40 cellular contexts compared by ENCODE assay signal in genomic region chr10:10684972-10685371, GRCh38.
"Had no signal": no experiment of that assay in that cellular context is flagged by ENCODE, and none has a peak within 500 bp of the region (broad histone marks: within the 10 kb centered on the region; RNA-seq: fewer than 3 reads in every experiment).

No MANE protein-coding gene starts in this region.

- DNase-seq: activated CD4-positive, alpha-beta memory T cell treated with anti-CD3 and anti-CD28 coated beads for 36 hours; activated CD4-positive, alpha-beta T cell treated with anti-CD3 and anti-CD28 coated beads for 36 hours; activated CD4-positive, alpha-beta T cell treated with anti-CD3 and anti-CD28 coated beads, Interleukin-2, amount 10 ng/mL, durations not matched to agents 24 days and 14 days; activated CD4-positive, CD25-positive, alpha-beta regulatory T cell; activated CD4-positive, CD25-positive, alpha-beta regulatory T cell treated with anti-CD3 and anti-CD28 coated beads, Interleukin-2, amount 50 U/mL, for 72 hours; activated CD8-positive, alpha-beta memory T cell treated with anti-CD3 and anti-CD28 coated beads, Interleukin-2, amount 10 ng/mL, durations not matched to agents 7 days and 5 days; activated CD8-positive, alpha-beta memory T cell treated with anti-CD3 and anti-CD28 coated beads, Interleukin-2, amount 50 U/mL, for 4 hours; activated CD8-positive, alpha-beta T cell treated with anti-CD3 and anti-CD28 coated beads, Interleukin-2, amount 10 ng/mL, durations not matched to agents 7 days and 5 days; activated effector memory CD4-positive, alpha-beta T cell treated with anti-CD3 and anti-CD28 coated beads, Interleukin-2, amount 50 U/mL, for 16 hours; activated naive CD4-positive, alpha-beta T cell treated with anti-CD3 and anti-CD28 coated beads for 36 hours; activated naive CD8-positive, alpha-beta T cell treated with anti-CD3 and anti-CD28 coated beads for 36 hours; activated naive CD8-positive, alpha-beta T cell treated with anti-CD3 and anti-CD28 coated beads, Interleukin-2, amount 50 U/mL, for 24 hours; activated T-cell treated with anti-CD3 and anti-CD28 coated beads, Interleukin-2, amount 50 U/mL, for 1 hour; activated T-cell treated with anti-CD3 and anti-CD28 coated beads, Interleukin-2, amount 50 U/mL, for 48 hours; adrenal gland; amygdala; central memory CD4-positive, alpha-beta T cell; cerebellar nuclear complex; cortex of kidney; dermis blood vessel endothelial cell; effector CD4-positive, alpha-beta T cell; esophagus squamous epithelium; foreskin melanocyte; heart right ventricle; T-helper 1 cell; T-helper 17 cell; T1000 had no signal

- H3K4me3 Mint-ChIP-seq: activated CD4-positive, alpha-beta memory T cell treated with anti-CD3 and anti-CD28 coated beads for 36 hours; activated CD4-positive, alpha-beta T cell treated with anti-CD3 and anti-CD28 coated beads for 36 hours; activated CD4-positive, alpha-beta T cell treated with anti-CD3 and anti-CD28 coated beads, Interleukin-2, amount 10 ng/mL, durations not matched to agents 24 days and 14 days; activated CD8-positive, alpha-beta memory T cell treated with anti-CD3 and anti-CD28 coated beads, Interleukin-2, amount 10 ng/mL, durations not matched to agents 7 days and 5 days; activated CD8-positive, alpha-beta T cell treated with anti-CD3 and anti-CD28 coated beads, Interleukin-2, amount 10 ng/mL, durations not matched to agents 7 days and 5 days; activated naive CD4-positive, alpha-beta T cell treated with anti-CD3 and anti-CD28 coated beads for 36 hours; activated naive CD4-positive, alpha-beta T cell treated with anti-CD3 and anti-CD28 coated beads, Interleukin-2, amount 50 U/mL, for 24 hours; activated naive CD8-positive, alpha-beta T cell treated with anti-CD3 and anti-CD28 coated beads for 36 hours; activated naive CD8-positive, alpha-beta T cell treated with anti-CD3 and anti-CD28 coated beads, Interleukin-2, amount 50 U/mL, for 24 hours; activated T-helper 1 cell treated with anti-CD3 and anti-CD28 coated beads, Interleukin-12 subunit alpha, Interleukin-12 subunit beta, Interleukin-2, Interleukin-4 antibody, amounts not matched to agents 30 ng/mL and 10 ng/mL and 1 ng/mL, durations not matched to agents 14 hours and 24 hours and 36 hours; brain; T-helper 17 cell; T-helper 2 cell treated with Interferon-gamma antibody and Interleukin-4, amounts not matched to agents 5 μg/mL and 100 μg/mL, for 36 hours had no signal

- H3K36me3 Mint-ChIP-seq: activated CD4-positive, alpha-beta memory T cell treated with anti-CD3 and anti-CD28 coated beads for 36 hours; activated CD8-positive, alpha-beta memory T cell treated with anti-CD3 and anti-CD28 coated beads, Interleukin-2, amount 10 ng/mL, durations not matched to agents 7 days and 5 days; activated naive CD4-positive, alpha-beta T cell treated with anti-CD3 and anti-CD28 coated beads, Interleukin-2, amount 50 U/mL, for 24 hours; activated naive CD8-positive, alpha-beta T cell treated with anti-CD3 and anti-CD28 coated beads for 36 hours; brain had no signal

- H3K27me3 ChIP-seq: adrenal gland, ascending aorta, breast epithelium, cardiac muscle cell, esophagus squamous epithelium, gastroesophageal sphincter, heart right ventricle had no signal

- H3K4me3 ChIP-seq: adrenal gland, ascending aorta, breast epithelium, cardiac muscle cell, esophagus squamous epithelium, gastroesophageal sphincter, heart right ventricle had no signal

- ATAC-seq: activated CD4-positive, alpha-beta T cell treated with anti-CD3 and anti-CD28 coated beads for 36 hours; activated CD8-positive, alpha-beta memory T cell treated with anti-CD3 and anti-CD28 coated beads, Interleukin-2, amount 10 ng/mL, durations not matched to agents 7 days and 5 days; activated CD8-positive, alpha-beta T cell treated with anti-CD3 and anti-CD28 coated beads, Interleukin-2, amount 10 ng/mL, durations not matched to agents 7 days and 5 days; activated naive CD8-positive, alpha-beta T cell treated with anti-CD3 and anti-CD28 coated beads, Interleukin-2, amount 50 U/mL, for 24 hours; gastroesophageal sphincter; heart right ventricle; T-helper 17 cell had no signal

- H3K4me1 Mint-ChIP-seq: activated CD4-positive, alpha-beta T cell treated with anti-CD3 and anti-CD28 coated beads, Interleukin-2, amount 10 ng/mL, durations not matched to agents 24 days and 14 days; activated CD8-positive, alpha-beta memory T cell treated with anti-CD3 and anti-CD28 coated beads, Interleukin-2, amount 10 ng/mL, durations not matched to agents 7 days and 5 days; activated naive CD4-positive, alpha-beta T cell treated with anti-CD3 and anti-CD28 coated beads, Interleukin-2, amount 50 U/mL, for 24 hours; activated naive CD8-positive, alpha-beta T cell treated with anti-CD3 and anti-CD28 coated beads for 36 hours; activated naive CD8-positive, alpha-beta T cell treated with anti-CD3 and anti-CD28 coated beads, Interleukin-2, amount 50 U/mL, for 24 hours; T-helper 17 cell had no signal

- H3K9me3 Mint-ChIP-seq: activated CD4-positive, alpha-beta memory T cell treated with anti-CD3 and anti-CD28 coated beads for 36 hours; activated naive CD4-positive, alpha-beta T cell treated with anti-CD3 and anti-CD28 coated beads for 36 hours; activated T-helper 1 cell treated with anti-CD3 and anti-CD28 coated beads, Interleukin-12 subunit alpha, Interleukin-12 subunit beta, Interleukin-2, Interleukin-4 antibody, amounts not matched to agents 30 ng/mL and 10 ng/mL and 1 ng/mL, durations not matched to agents 14 hours and 24 hours and 36 hours; activated T-helper 2 cell treated with anti-CD3 and anti-CD28 coated beads, Interferon-gamma antibody, Interleukin-2, Interleukin-4, amounts not matched to agents 10 μg/mL and 5 μg/mL and 100 μg/mL, durations not matched to agents 14 hours and 24 hours and 36 hours; T-helper 2 cell treated with Interferon-gamma antibody and Interleukin-4, amounts not matched to agents 5 μg/mL and 100 μg/mL, for 36 hours had no signal

- H3K36me3 ChIP-seq: adrenal gland, ascending aorta, breast epithelium, cardiac muscle cell, esophagus squamous epithelium, gastroesophageal sphincter, heart right ventricle had no signal

- H3K27me3 Mint-ChIP-seq: activated CD4-positive, alpha-beta T cell treated with anti-CD3 and anti-CD28 coated beads, Interleukin-2, amount 10 ng/mL, durations not matched to agents 24 days and 14 days; activated CD8-positive, alpha-beta memory T cell treated with anti-CD3 and anti-CD28 coated beads, Interleukin-2, amount 10 ng/mL, durations not matched to agents 7 days and 5 days had no signal

- H3K27ac Mint-ChIP-seq: activated CD4-positive, alpha-beta memory T cell treated with anti-CD3 and anti-CD28 coated beads for 36 hours; activated CD4-positive, alpha-beta T cell treated with anti-CD3 and anti-CD28 coated beads for 36 hours; activated CD4-positive, alpha-beta T cell treated with anti-CD3 and anti-CD28 coated beads, Interleukin-2, amount 10 ng/mL, durations not matched to agents 24 days and 14 days; activated CD8-positive, alpha-beta memory T cell treated with anti-CD3 and anti-CD28 coated beads, Interleukin-2, amount 10 ng/mL, durations not matched to agents 7 days and 5 days; activated CD8-positive, alpha-beta T cell treated with anti-CD3 and anti-CD28 coated beads, Interleukin-2, amount 10 ng/mL, durations not matched to agents 7 days and 5 days; activated naive CD4-positive, alpha-beta T cell treated with anti-CD3 and anti-CD28 coated beads for 36 hours; activated naive CD4-positive, alpha-beta T cell treated with anti-CD3 and anti-CD28 coated beads, Interleukin-2, amount 50 U/mL, for 24 hours; activated naive CD8-positive, alpha-beta T cell treated with anti-CD3 and anti-CD28 coated beads for 36 hours; activated naive CD8-positive, alpha-beta T cell treated with anti-CD3 and anti-CD28 coated beads, Interleukin-2, amount 50 U/mL, for 24 hours; activated T-helper 1 cell treated with anti-CD3 and anti-CD28 coated beads, Interleukin-12 subunit alpha, Interleukin-12 subunit beta, Interleukin-2, Interleukin-4 antibody, amounts not matched to agents 30 ng/mL and 10 ng/mL and 1 ng/mL, durations not matched to agents 14 hours and 24 hours and 36 hours; activated T-helper 2 cell treated with anti-CD3 and anti-CD28 coated beads, Interferon-gamma antibody, Interleukin-2, Interleukin-4, amounts not matched to agents 10 μg/mL and 5 μg/mL and 100 μg/mL, durations not matched to agents 14 hours and 24 hours and 36 hours; T-helper 17 cell; T-helper 2 cell treated with Interferon-gamma antibody and Interleukin-4, amounts not matched to agents 5 μg/mL and 100 μg/mL, for 36 hours had no signal

- H3K4me1 ChIP-seq: adrenal gland, ascending aorta, breast epithelium, esophagus squamous epithelium, gastroesophageal sphincter, heart right ventricle had no signal

- H3K9me3 ChIP-seq: adrenal gland, ascending aorta, breast epithelium, esophagus squamous epithelium, gastroesophageal sphincter, heart right ventricle had no signal

- FAIRE-seq: colon, endometrium, endothelial cell of umbilical vein had no signal

- H3K27ac ChIP-seq: adrenal gland, ascending aorta, breast epithelium, cardiac muscle cell, epithelial cell of prostate, esophagus squamous epithelium, gastroesophageal sphincter, heart right ventricle had no signal
